ENCODE assay signal across 36 cellular contexts in genomic region chr10:102832248-102832647, GRCh38. TPM values are rescaled to one million over a fixed set of nuclear protein-coding genes. Genes with fewer than 3 reads are reported as not detected.
"Had no signal": no experiment of that assay in that cellular context is flagged by ENCODE, and none has a peak within 500 bp of the region (broad histone marks: within the 10 kb centered on the region; RNA-seq: fewer than 3 reads in every experiment).

No MANE protein-coding gene starts in this region.

- H3K9me3 ChIP-seq: ascending aorta had no signal

- H3K27me3 Mint-ChIP-seq: activated CD4-positive, alpha-beta T cell treated with anti-CD3 and anti-CD28 coated beads, Interleukin-2, amount 10 ng/mL, durations not matched to agents 24 days and 14 days; activated CD8-positive, alpha-beta T cell treated with anti-CD3 and anti-CD28 coated beads for 36 hours; activated naive CD8-positive, alpha-beta T cell treated with anti-CD3 and anti-CD28 coated beads for 36 hours; activated T-helper 17 cell treated with anti-CD3 and anti-CD28 coated beads, Interleukin-2, amount 50 U/mL, for 72 hours; brain had no signal

- H3K4me3 Mint-ChIP-seq: activated B cell treated with CpG ODN at 0.5 μM for 24 hours; activated CD4-positive, alpha-beta memory T cell treated with anti-CD3 and anti-CD28 coated beads for 36 hours; activated CD4-positive, alpha-beta T cell treated with anti-CD3 and anti-CD28 coated beads, Interleukin-2, amount 10 ng/mL, durations not matched to agents 24 days and 14 days; activated CD8-positive, alpha-beta T cell treated with anti-CD3 and anti-CD28 coated beads for 36 hours; activated naive CD4-positive, alpha-beta T cell treated with anti-CD3 and anti-CD28 coated beads for 36 hours; activated naive CD8-positive, alpha-beta T cell treated with anti-CD3 and anti-CD28 coated beads for 36 hours; activated T-cell treated with anti-CD3 and anti-CD28 coated beads, Interleukin-2, amount 50 U/mL, for 4 hours; activated T-cell treated with anti-CD3 and anti-CD28 coated beads, Interleukin-2, amount 50 U/mL, for 72 hours; activated T-helper 1 cell treated with anti-CD3 and anti-CD28 coated beads, Interleukin-12 subunit alpha, Interleukin-12 subunit beta, Interleukin-2, Interleukin-4 antibody, amounts not matched to agents 30 ng/mL and 10 ng/mL and 1 ng/mL, durations not matched to agents 14 hours and 24 hours and 36 hours; activated T-helper 17 cell treated with anti-CD3 and anti-CD28 coated beads, Interleukin-2, amount 50 U/mL, for 72 hours; brain; T-helper 1 cell treated with Interleukin-12 subunit alpha and Interleukin-12 subunit beta and Interleukin-4 antibody, amounts not matched to agents 30 μg/mL and 1 μg/mL, for 36 hours; T-helper 2 cell treated with Interferon-gamma antibody and Interleukin-4, amounts not matched to agents 5 μg/mL and 100 μg/mL, for 36 hours had no signal

- DNase-seq: activated B cell treated with CpG ODN at 0.5 μM for 24 hours; activated CD4-positive, alpha-beta memory T cell treated with anti-CD3 and anti-CD28 coated beads for 36 hours; activated CD4-positive, alpha-beta T cell treated with anti-CD3 and anti-CD28 coated beads for 4 hours; activated CD4-positive, alpha-beta T cell treated with anti-CD3 and anti-CD28 coated beads, Interleukin-2, amount 10 ng/mL, durations not matched to agents 24 days and 14 days; activated CD4-positive, alpha-beta T cell treated with anti-CD3 and anti-CD28 coated beads, Interleukin-2, amount 50 U/mL, for 1 hour; activated CD4-positive, alpha-beta T cell treated with anti-CD3 and anti-CD28 coated beads, Interleukin-2, amount 50 U/mL, for 4 hours; activated CD4-positive, CD25-positive, alpha-beta regulatory T cell treated with anti-CD3 and anti-CD28 coated beads, Interleukin-2, amount 50 U/mL, for 72 hours; activated CD8-positive, alpha-beta memory T cell treated with anti-CD3 and anti-CD28 coated beads, Interleukin-2, amount 50 U/mL, for 4 hours; activated CD8-positive, alpha-beta T cell treated with anti-CD3 and anti-CD28 coated beads for 36 hours; activated effector memory CD4-positive, alpha-beta T cell treated with anti-CD3 and anti-CD28 coated beads, Interleukin-2, amount 50 U/mL, for 16 hours; activated gamma-delta T cell treated with Interleukin-2 at 50 U/mL for 16 hours; activated naive CD4-positive, alpha-beta T cell; activated naive CD4-positive, alpha-beta T cell treated with anti-CD3 and anti-CD28 coated beads for 36 hours; activated naive CD4-positive, alpha-beta T cell treated with anti-CD3 and anti-CD28 coated beads, Interleukin-2, amount 50 U/mL, for 16 hours; activated naive CD8-positive, alpha-beta T cell treated with anti-CD3 and anti-CD28 coated beads for 36 hours; activated T-cell treated with anti-CD3 and anti-CD28 coated beads for 4 hours; activated T-cell treated with anti-CD3 and anti-CD28 coated beads, Interleukin-2, amount 50 U/mL, for 1 hour; activated T-cell treated with anti-CD3 and anti-CD28 coated beads, Interleukin-2, amount 50 U/mL, for 4 hours; activated T-cell treated with anti-CD3 and anti-CD28 coated beads, Interleukin-2, amount 50 U/mL, for 72 hours; amygdala; central memory CD4-positive, alpha-beta T cell; T-helper 1 cell; T-helper 2 cell; T-helper 9 cell had no signal

- ATAC-seq: activated CD8-positive, alpha-beta T cell treated with anti-CD3 and anti-CD28 coated beads for 36 hours; activated naive CD4-positive, alpha-beta T cell treated with anti-CD3 and anti-CD28 coated beads, Interleukin-2, amount 50 U/mL, for 72 hours; activated T-cell treated with anti-CD3 and anti-CD28 coated beads, Interleukin-2, amount 50 U/mL, for 4 hours; activated T-cell treated with anti-CD3 and anti-CD28 coated beads, Interleukin-2, amount 50 U/mL, for 72 hours; activated T-helper 17 cell treated with anti-CD3 and anti-CD28 coated beads, Interleukin-2, amount 50 U/mL, for 72 hours had no signal

- H3K27me3 ChIP-seq: ascending aorta had no signal

- H3K36me3 Mint-ChIP-seq: activated CD4-positive, alpha-beta memory T cell treated with anti-CD3 and anti-CD28 coated beads for 36 hours; activated naive CD4-positive, alpha-beta T cell treated with anti-CD3 and anti-CD28 coated beads, Interleukin-2, amount 50 U/mL, for 72 hours; activated naive CD8-positive, alpha-beta T cell treated with anti-CD3 and anti-CD28 coated beads for 36 hours; brain had no signal

- FAIRE-seq: TTC549 had no signal

- H3K4me3 ChIP-seq: ascending aorta had no signal

- H3K27ac ChIP-seq: ascending aorta, VCaP had no signal

- H3K9me3 Mint-ChIP-seq: activated B cell treated with CpG ODN at 0.5 μM for 24 hours; activated CD4-positive, alpha-beta memory T cell treated with anti-CD3 and anti-CD28 coated beads for 36 hours; activated CD4-positive, alpha-beta T cell treated with anti-CD3 and anti-CD28 coated beads, Interleukin-2, amount 10 ng/mL, durations not matched to agents 24 days and 14 days; activated CD8-positive, alpha-beta T cell treated with anti-CD3 and anti-CD28 coated beads for 36 hours; activated naive CD4-positive, alpha-beta T cell treated with anti-CD3 and anti-CD28 coated beads for 36 hours; activated naive CD4-positive, alpha-beta T cell treated with anti-CD3 and anti-CD28 coated beads, Interleukin-2, amount 50 U/mL, for 72 hours; activated naive CD8-positive, alpha-beta T cell treated with anti-CD3 and anti-CD28 coated beads for 36 hours; activated T-cell treated with anti-CD3 and anti-CD28 coated beads, Interleukin-2, amount 50 U/mL, for 4 hours; activated T-cell treated with anti-CD3 and anti-CD28 coated beads, Interleukin-2, amount 50 U/mL, for 72 hours; activated T-helper 1 cell treated with anti-CD3 and anti-CD28 coated beads, Interleukin-12 subunit alpha, Interleukin-12 subunit beta, Interleukin-2, Interleukin-4 antibody, amounts not matched to agents 30 ng/mL and 10 ng/mL and 1 ng/mL, durations not matched to agents 14 hours and 24 hours and 36 hours; activated T-helper 17 cell treated with anti-CD3 and anti-CD28 coated beads, Interleukin-2, amount 50 U/mL, for 72 hours; T-helper 1 cell treated with Interleukin-12 subunit alpha and Interleukin-12 subunit beta and Interleukin-4 antibody, amounts not matched to agents 30 μg/mL and 1 μg/mL, for 36 hours; T-helper 2 cell treated with Interferon-gamma antibody and Interleukin-4, amounts not matched to agents 5 μg/mL and 100 μg/mL, for 36 hours had no signal

- H3K27ac Mint-ChIP-seq: activated B cell treated with CpG ODN at 0.5 μM for 24 hours; activated CD4-positive, alpha-beta memory T cell treated with anti-CD3 and anti-CD28 coated beads for 36 hours; activated CD4-positive, alpha-beta T cell treated with anti-CD3 and anti-CD28 coated beads, Interleukin-2, amount 10 ng/mL, durations not matched to agents 24 days and 14 days; activated CD8-positive, alpha-beta T cell treated with anti-CD3 and anti-CD28 coated beads for 36 hours; activated naive CD4-positive, alpha-beta T cell treated with anti-CD3 and anti-CD28 coated beads for 36 hours; activated naive CD4-positive, alpha-beta T cell treated with anti-CD3 and anti-CD28 coated beads, Interleukin-2, amount 50 U/mL, for 72 hours; activated naive CD8-positive, alpha-beta T cell treated with anti-CD3 and anti-CD28 coated beads for 36 hours; activated T-cell treated with anti-CD3 and anti-CD28 coated beads, Interleukin-2, amount 50 U/mL, for 72 hours; activated T-helper 1 cell treated with anti-CD3 and anti-CD28 coated beads, Interleukin-12 subunit alpha, Interleukin-12 subunit beta, Interleukin-2, Interleukin-4 antibody, amounts not matched to agents 30 ng/mL and 10 ng/mL and 1 ng/mL, durations not matched to agents 14 hours and 24 hours and 36 hours; activated T-helper 17 cell treated with anti-CD3 and anti-CD28 coated beads, Interleukin-2, amount 50 U/mL, for 72 hours; brain; T-helper 1 cell treated with Interleukin-12 subunit alpha and Interleukin-12 subunit beta and Interleukin-4 antibody, amounts not matched to agents 30 μg/mL and 1 μg/mL, for 36 hours; T-helper 2 cell treated with Interferon-gamma antibody and Interleukin-4, amounts not matched to agents 5 μg/mL and 100 μg/mL, for 36 hours had no signal

- H3K4me1 Mint-ChIP-seq: activated naive CD8-positive, alpha-beta T cell treated with anti-CD3 and anti-CD28 coated beads for 36 hours; activated T-helper 17 cell treated with anti-CD3 and anti-CD28 coated beads, Interleukin-2, amount 50 U/mL, for 72 hours had no signal

RNA-seq across cellular contexts. Expression of gene CYP17A1, which starts 5.0 kb away (rescaled TPM):
- total RNA-seq: activated B cell treated with CpG ODN at 0.5 μM for 24 hours; activated CD4-positive, alpha-beta memory T cell treated with anti-CD3 and anti-CD28 coated beads for 36 hours; activated CD4-positive, alpha-beta T cell treated with anti-CD3 and anti-CD28 coated beads, Interleukin-2, amount 10 ng/mL, durations not matched to agents 24 days and 14 days; activated CD8-positive, alpha-beta memory T cell treated with anti-CD3 and anti-CD28 coated beads for 36 hours; activated CD8-positive, alpha-beta T cell treated with anti-CD3 and anti-CD28 coated beads for 36 hours; activated naive CD4-positive, alpha-beta T cell treated with anti-CD3 and anti-CD28 coated beads for 36 hours; activated naive CD4-positive, alpha-beta T cell treated with anti-CD3 and anti-CD28 coated beads, Interleukin-2, amount 50 U/mL, for 72 hours; activated naive CD8-positive, alpha-beta T cell treated with anti-CD3 and anti-CD28 coated beads for 36 hours; activated T-cell treated with anti-CD3 and anti-CD28 coated beads, Interleukin-2, amount 50 U/mL, for 72 hours; activated T-helper 1 cell treated with anti-CD3 and anti-CD28 coated beads, Interleukin-12 subunit alpha, Interleukin-12 subunit beta, Interleukin-2, Interleukin-4 antibody, amounts not matched to agents 30 ng/mL and 10 ng/mL and 1 ng/mL, durations not matched to agents 14 hours and 24 hours and 36 hours; activated T-helper 17 cell treated with anti-CD3 and anti-CD28 coated beads, Interleukin-2, amount 50 U/mL, for 72 hours; cardiac septum; cerebellum had no signal

RNA-seq across cellular contexts. Expression of gene AS3MT, which starts 37.0 kb away (rescaled TPM):
- total RNA-seq: activated naive CD4-positive, alpha-beta T cell treated with anti-CD3 and anti-CD28 coated beads, Interleukin-2, amount 50 U/mL, for 72 hours had no signal
